In genomic region chr10:101139421-101139911, GRCh38 we compare ENCODE assay signal across 15 cellular contexts. TPM values are rescaled to one million over a fixed set of nuclear protein-coding genes. Genes with fewer than 3 reads are reported as not detected.
A peak's percentile ranks its signal among the peaks of the same experiment; 100 is the strongest.
DNase-seq lines count a peak whose midpoint lies in the region; ATAC-seq, FAIRE-seq and TF ChIP-seq lines count a peak whose summit lies in the region.
"Had no signal": no experiment of that assay in that cellular context is flagged by ENCODE, and none has a peak within 500 bp of the region (broad histone marks: within the 10 kb centered on the region; RNA-seq: fewer than 3 reads in every experiment).

No MANE protein-coding gene starts in this region.

- peaks cover 87% of the 10 kb centered on the region for H3K27me3 Mint-ChIP-seq in astrocyte (ENCODE audit: low read depth, unreplicated experiment)
- peaks cover 96% of the 10 kb centered on the region for H3K27me3 Mint-ChIP-seq in activated CD8-positive, alpha-beta memory T cell treated with anti-CD3 and anti-CD28 coated beads, Interleukin-2, amount 10 ng/mL, durations not matched to agents 7 days and 5 days

- H3K4me3 Mint-ChIP-seq in astrocyte (ENCODE audit: unreplicated experiment) = no peak overlapping the region
- no peak overlapping the region for H3K4me3 Mint-ChIP-seq in activated CD8-positive, alpha-beta memory T cell treated with anti-CD3 and anti-CD28 coated beads, Interleukin-2, amount 10 ng/mL, durations not matched to agents 7 days and 5 days

- no peaks in the 10 kb centered on the region for H3K79me2 ChIP-seq in astrocyte (ENCODE audit: insufficient read depth, low read length)

- no peak overlapping the region for H2AFZ ChIP-seq in astrocyte (ENCODE audit: low read depth, low read length)

- H3K27ac ChIP-seq in AG04450 (ENCODE audit: low read depth, low read length) (no peak overlapping the region), astrocyte (ENCODE audit: low read depth, low read length) (no peak overlapping the region), liver (ENCODE audit: low read depth in 1 of 2, low read length in 2 of 2) (no peak overlapping the region)
- H3K27ac ChIP-seq: esophagus squamous epithelium, Peyer's patch had no signal

- peak in 1 of 2 donors; percentile 14 for TF ChIP-seq RAD21 in liver (IDR thresholded peaks at IDR 0.05)

- H3K27ac Mint-ChIP-seq in astrocyte (ENCODE audit: unreplicated experiment) = no peak overlapping the region
- no peak overlapping the region for H3K27ac Mint-ChIP-seq in activated CD8-positive, alpha-beta memory T cell treated with anti-CD3 and anti-CD28 coated beads, Interleukin-2, amount 10 ng/mL, durations not matched to agents 7 days and 5 days

- H3K36me3 ChIP-seq in astrocyte (ENCODE audit: insufficient read depth, low read length) (no peaks in the 10 kb centered on the region), liver (ENCODE audit: control insufficient read depth in 4 of 4, insufficient read depth in 3 of 4, low read depth in 1 of 4, low read length in 3 of 4) (no peaks in the 10 kb centered on the region)
- H3K36me3 ChIP-seq: esophagus squamous epithelium, Peyer's patch had no signal

- H3K9ac ChIP-seq in astrocyte (ENCODE audit: low read length) (no peak overlapping the region), liver (ENCODE audit: low read depth in 1 of 2, low read length in 2 of 2) (no peak overlapping the region)

- CTCF ChIA-PET in AG04450 (lab: Charles Lee) = interaction anchor here (1.3 to 10.7 kb wide), 3 partner anchors 42 to 89 kb away, joined by 4 to 304 read pairs (median 61); no protein-coding TSS in a partner anchor
- CTCF ChIA-PET in activated CD8-positive, alpha-beta memory T cell treated with anti-CD3 and anti-CD28 coated beads, Interleukin-2, amount 10 ng/mL, durations not matched to agents 7 days and 5 days (lab: Charles Lee) = interaction anchor here (1.1 to 7.8 kb wide), 8 partner anchors 14 to 96 kb away, joined by 4 to 358 read pairs (median 6); no protein-coding TSS in a partner anchor

- peaks cover 18% of the 10 kb centered on the region for H4K20me1 ChIP-seq in astrocyte (ENCODE audit: insufficient read depth, low read length)

- FAIRE-seq in astrocyte (lab: Jason Lieb, UNC) = no peak
- FAIRE-seq: H54 had no signal

- H3K9me3 ChIP-seq in AG04450 (ENCODE audit: control insufficient read depth, insufficient read depth, low read length) (no peaks in the 10 kb centered on the region; the same call in 1 of the 2 replicates), astrocyte (ENCODE audit: insufficient read depth, low read depth, low read length) (no peaks in the 10 kb centered on the region), liver (ENCODE audit: control insufficient read depth in 4 of 4, low read length in 3 of 4) (no peaks in the 10 kb centered on the region)
- H3K9me3 ChIP-seq: esophagus squamous epithelium, Peyer's patch had no signal

- no peak overlapping the region for H3K4me3 ChIP-seq in AG04450 (ENCODE audit: low read depth, low read length)
- H3K4me3 ChIP-seq in astrocyte (ENCODE audit: insufficient read depth, low read depth, low read length) = no peak overlapping the region
- no peak overlapping the region for H3K4me3 ChIP-seq in liver (ENCODE audit: low read depth in 1 of 3, low read length in 3 of 3)
- H3K4me3 ChIP-seq: lung, Peyer's patch had no signal

- WGBS in liver = 15% methylated on average over 30 of the region's 30 CpGs

- peaks cover 93% of the 10 kb centered on the region for H3K27me3 ChIP-seq in AG04450 (ENCODE audit: control insufficient read depth, insufficient read depth, low read length)
- peaks cover 95% of the 10 kb centered on the region for H3K27me3 ChIP-seq in astrocyte (ENCODE audit: insufficient read depth, low read length)
- H3K27me3 ChIP-seq in liver (ENCODE audit: control insufficient read depth in 4 of 4, insufficient read depth in 4 of 4, low read length in 3 of 4) = peaks cover 10 to 31% (median 17%) of the 10 kb centered on the region in 4 donors

- peaks cover 14% of the 10 kb centered on the region for H3K9me3 Mint-ChIP-seq in astrocyte (ENCODE audit: unreplicated experiment)
- H3K9me3 Mint-ChIP-seq in activated CD8-positive, alpha-beta memory T cell treated with anti-CD3 and anti-CD28 coated beads, Interleukin-2, amount 10 ng/mL, durations not matched to agents 7 days and 5 days (ENCODE audit: low read depth) = no peaks in the 10 kb centered on the region

- no peak for DNase-seq in AG04450 (ENCODE audit: low read depth, low spot score)
- DNase-seq in astrocyte (ENCODE audit: low read depth) = no peak
- no peak for DNase-seq in midbrain (lab: John Stamatoyannopoulos, UW)
- DNase-seq in activated CD8-positive, alpha-beta memory T cell treated with anti-CD3 and anti-CD28 coated beads, Interleukin-2, amount 10 ng/mL, durations not matched to agents 7 days and 5 days = no peak
- DNase-seq: esophagus squamous epithelium; NCI-H1436 treated with DMSO at 0.1 percent for 48 hours; Peyer's patch; stimulated activated CD8-positive, alpha-beta memory T cell treated with anti-CD3 and anti-CD28 coated beads, Interleukin-4, amount 100 ng/mL, for 48 hours had no signal

- peak; percentile 59 for TF ChIP-seq CTCF in AG04450 (IDR thresholded peaks at IDR 0.05; ENCODE audit: low read depth, low read length)
- TF ChIP-seq CTCF in GM12872 (IDR thresholded peaks at IDR 0.05; ENCODE audit: insufficient read depth, low read depth, low read length) = peak; percentile 22; the same call in 1 of the 3 replicates
- TF ChIP-seq CTCF in astrocyte (IDR thresholded peaks at IDR 0.05; ENCODE audit: insufficient read depth, low read depth, low read length) = peak; percentile 8
- peak; percentile 25 for TF ChIP-seq CTCF in liver (IDR thresholded peaks at IDR 0.05; ENCODE audit: low read depth, low read length, missing input control)

- POLR2A ChIA-PET in AG04450 (lab: Yijun Ruan, JAX) = no interaction called here

- ATAC-seq in GM18861 (IDR thresholded peaks at IDR 0.05; ENCODE audit: unreplicated experiment) = no peak
- ATAC-seq in GM21528 (IDR thresholded peaks at IDR 0.05; ENCODE audit: low FRiP score, unreplicated experiment) = no peak
- ATAC-seq in activated CD8-positive, alpha-beta memory T cell treated with anti-CD3 and anti-CD28 coated beads, Interleukin-2, amount 10 ng/mL, durations not matched to agents 7 days and 5 days = no peak

- no peak overlapping the region for H3K4me2 ChIP-seq in astrocyte (ENCODE audit: low read length)

- peaks cover 5% of the 10 kb centered on the region for H3K36me3 Mint-ChIP-seq in astrocyte (ENCODE audit: low read depth, unreplicated experiment)
- H3K36me3 Mint-ChIP-seq in activated CD8-positive, alpha-beta memory T cell treated with anti-CD3 and anti-CD28 coated beads, Interleukin-2, amount 10 ng/mL, durations not matched to agents 7 days and 5 days = no peaks in the 10 kb centered on the region

- H3K4me1 Mint-ChIP-seq in astrocyte (ENCODE audit: low read depth, unreplicated experiment) = peaks cover 8% of the 10 kb centered on the region
- H3K4me1 Mint-ChIP-seq in activated CD8-positive, alpha-beta memory T cell treated with anti-CD3 and anti-CD28 coated beads, Interleukin-2, amount 10 ng/mL, durations not matched to agents 7 days and 5 days = peaks cover 13% of the 10 kb centered on the region

- peaks cover 4% of the 10 kb centered on the region for H3K4me1 ChIP-seq in astrocyte (ENCODE audit: insufficient read depth, low read length)
- H3K4me1 ChIP-seq in liver (ENCODE audit: control insufficient read depth in 4 of 4, insufficient read depth in 4 of 4, low read length in 3 of 4) = peaks cover 7 to 18% (median 12%) of the 10 kb centered on the region in 4 donors

TF ChIP-seq in liver, 16 proteins besides CTCF, POLR2A, EP300 and RAD21:
- TF ChIP-seq ATF3 (IDR thresholded peaks at IDR 0.05) = no peak
- TF ChIP-seq ZBTB33 (IDR thresholded peaks at IDR 0.05) = no peak
- no peak for TF ChIP-seq GABPA (IDR thresholded peaks at IDR 0.05 in 1 of 2, conservative IDR thresholded peaks at IDR 0.05 in 1 of 2)
- no peak for TF ChIP-seq FOXA1 (IDR thresholded peaks at IDR 0.05)
- no peak for TF ChIP-seq RXRA (IDR thresholded peaks at IDR 0.05)
- no peak for TF ChIP-seq JUND (IDR thresholded peaks at IDR 0.05)
- no peak for TF ChIP-seq EGR1 (IDR thresholded peaks at IDR 0.05; ENCODE audit: low read depth in 2 of 2)
- no peak for TF ChIP-seq SP1 (IDR thresholded peaks at IDR 0.05)
- TF ChIP-seq HNF4A (conservative IDR thresholded peaks at IDR 0.05) = no peak
- no peak for TF ChIP-seq HNF4G (IDR thresholded peaks at IDR 0.05)
- TF ChIP-seq TAF1 (conservative IDR thresholded peaks at IDR 0.05) = no peak
- no peak for TF ChIP-seq FOXA2 (IDR thresholded peaks at IDR 0.05)
- no peak for TF ChIP-seq YY1 (IDR thresholded peaks at IDR 0.05)

RNA-seq across cellular contexts. Expression of gene TLX1, which starts 8.4 kb away (rescaled TPM):
- polyA plus RNA-seq in AG04450 (2011; rRNA removed) = not detected in 2 replicates
- polyA minus RNA-seq in AG04450 (2011; rRNA and poly(A)+ RNA removed) = not detected in 2 replicates
- not detected in 2 replicates for total RNA-seq in astrocyte
- under 1 TPM; 0.33 to 0.79 TPM for total RNA-seq in liver
- under 1 TPM; 0.06 to 0.28 TPM for polyA plus RNA-seq in liver
- total RNA-seq in activated CD8-positive, alpha-beta memory T cell treated with anti-CD3 and anti-CD28 coated beads, Interleukin-2, amount 10 ng/mL, durations not matched to agents 7 days and 5 days = not detected
- total RNA-seq: esophagus squamous epithelium, lung, skeletal muscle tissue had no signal
- polyA plus RNA-seq: lung had no signal

Comparison
In these comparisons a context has a peak if more than half of its experiments do, and no peak if none do; other contexts are left out.
1. CTCF ChIP-seq: peak in every context shown above with its lines; median percentile 59 in AG04450; 25 in liver; 22 in GM12872; 8 in astrocyte.